8 cellular contexts compared by ENCODE assay signal in the genomic region with DNA sequence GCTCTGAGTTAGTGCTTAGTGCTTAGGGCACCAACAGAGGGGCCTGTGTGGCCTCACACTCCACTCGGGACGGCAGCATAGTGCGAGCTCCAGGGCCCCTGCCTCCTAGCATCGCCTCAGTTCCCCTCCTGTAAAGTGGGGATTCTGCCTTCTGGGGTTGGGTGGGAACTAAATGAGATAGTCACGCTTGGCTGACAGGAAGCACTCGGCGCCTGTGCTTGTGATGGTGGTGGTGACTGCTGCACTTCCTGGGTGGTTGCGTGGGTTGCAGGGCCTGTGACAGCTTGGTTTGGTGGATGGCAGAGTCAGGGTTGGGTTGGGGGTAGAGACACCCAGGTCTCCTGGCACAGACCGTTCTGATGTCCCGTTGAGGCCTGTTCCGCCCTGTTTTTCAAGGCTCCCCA. TPM values are rescaled to one million over a fixed set of nuclear protein-coding genes. Genes with fewer than 3 reads are reported as not detected.
DNase-seq lines count a peak whose midpoint lies in the region; ATAC-seq and TF ChIP-seq lines count a peak whose summit lies in the region.

No MANE protein-coding gene starts in this region.

- ATAC-seq in GM18867 (IDR thresholded peaks at IDR 0.05; ENCODE audit: unreplicated experiment) (peak; percentile 49), HG03520 (IDR thresholded peaks at IDR 0.05; ENCODE audit: unreplicated experiment) (no peak), GM18870 (IDR thresholded peaks at IDR 0.05; ENCODE audit: unreplicated experiment) (no peak)

- H3K27me3 Mint-ChIP-seq in activated naive CD8-positive, alpha-beta T cell treated with anti-CD3 and anti-CD28 coated beads for 36 hours, result no peaks in the 10 kb centered on the region
- H3K27me3 Mint-ChIP-seq in Calu3 (ENCODE audit: unreplicated experiment), result no peaks in the 10 kb centered on the region

- no peak for TF ChIP-seq CTCF in Calu3 (IDR thresholded peaks at IDR 0.05; ENCODE audit: unreplicated experiment)

- peak; percentile 85 for DNase-seq in T follicular helper cell (ENCODE audit: low read depth)
- DNase-seq in activated naive CD8-positive, alpha-beta T cell treated with anti-CD3 and anti-CD28 coated beads for 36 hours, result peak; percentile 86
- peak; percentile 77 to 90 for DNase-seq in stimulated activated CD4-positive, alpha-beta T cell treated with anti-CD3 and anti-CD28 coated beads, Interleukin-4, amount 100 ng/mL, for 4 hours
- no peak for DNase-seq in NCI-H345 (lab: John Stamatoyannopoulos, UW)
- DNase-seq in Calu3, result no peak

- H3K9me3 Mint-ChIP-seq in activated naive CD8-positive, alpha-beta T cell treated with anti-CD3 and anti-CD28 coated beads for 36 hours, result peaks cover 5% of the 10 kb centered on the region
- no peaks in the 10 kb centered on the region for H3K9me3 Mint-ChIP-seq in Calu3 (ENCODE audit: low read depth, unreplicated experiment)

- CTCF ChIA-PET in Calu3 (lab: Charles Lee), result no interaction called here

- peak overlapping the region; percentile 53 for H3K4me3 Mint-ChIP-seq in activated naive CD8-positive, alpha-beta T cell treated with anti-CD3 and anti-CD28 coated beads for 36 hours
- H3K4me3 Mint-ChIP-seq in Calu3 (ENCODE audit: low read depth, unreplicated experiment), result no peak overlapping the region

- intact Hi-C loops in Calu3 (cut with micrococcal nuclease; ENCODE audit: unreplicated experiment), result no loop called here

- no TSS peak for BruUV-seq in Calu3 (replicated peaks; lab: Mats Ljungman, UMichigan)

- H3K4me1 Mint-ChIP-seq in activated naive CD8-positive, alpha-beta T cell treated with anti-CD3 and anti-CD28 coated beads for 36 hours, result peaks cover 80% of the 10 kb centered on the region
- peaks cover 23% of the 10 kb centered on the region for H3K4me1 Mint-ChIP-seq in Calu3 (ENCODE audit: low read depth, unreplicated experiment)

- peaks cover 47% of the 10 kb centered on the region for H3K36me3 Mint-ChIP-seq in activated naive CD8-positive, alpha-beta T cell treated with anti-CD3 and anti-CD28 coated beads for 36 hours
- H3K36me3 Mint-ChIP-seq in Calu3 (ENCODE audit: insufficient read depth, unreplicated experiment), result no peaks in the 10 kb centered on the region

- H3K27ac Mint-ChIP-seq in activated naive CD8-positive, alpha-beta T cell treated with anti-CD3 and anti-CD28 coated beads for 36 hours, result peak overlapping the region; percentile 89
- H3K27ac Mint-ChIP-seq in Calu3 (ENCODE audit: unreplicated experiment), result no peak overlapping the region

RNA-seq across cellular contexts. Expression of a gene that starts 7.7 kb away (rescaled TPM):
- 10 to 100 TPM; 21.7 to 22.2 TPM for total RNA-seq in activated naive CD8-positive, alpha-beta T cell treated with anti-CD3 and anti-CD28 coated beads for 36 hours
- 2.4 and 2.9 TPM in 2 replicates for total RNA-seq in Calu3 (2022)

RNA-seq across cellular contexts. Expression of a gene that starts 42.1 kb away (rescaled TPM):
- total RNA-seq in activated naive CD8-positive, alpha-beta T cell treated with anti-CD3 and anti-CD28 coated beads for 36 hours, result 10 to 100 TPM; 30.9 to 32.3 TPM
- 15.4 and 17.5 TPM in 2 replicates for total RNA-seq in Calu3 (2022)

Comparison
In these comparisons a context has a peak if more than half of its experiments do, and no peak if none do; other contexts are left out.
1. DNase-seq: peak in T follicular helper cell (single experiment), activated naive CD8-positive, alpha-beta T cell treated with anti-CD3 and anti-CD28 coated beads for 36 hours (single experiment) and stimulated activated CD4-positive, alpha-beta T cell treated with anti-CD3 and anti-CD28 coated beads, Interleukin-4, amount 100 ng/mL, for 4 hours (2 of 2); none in NCI-H345 (single experiment) and Calu3 (single experiment).